ENCODE assay signal across 8 cellular contexts in the genomic region with DNA sequence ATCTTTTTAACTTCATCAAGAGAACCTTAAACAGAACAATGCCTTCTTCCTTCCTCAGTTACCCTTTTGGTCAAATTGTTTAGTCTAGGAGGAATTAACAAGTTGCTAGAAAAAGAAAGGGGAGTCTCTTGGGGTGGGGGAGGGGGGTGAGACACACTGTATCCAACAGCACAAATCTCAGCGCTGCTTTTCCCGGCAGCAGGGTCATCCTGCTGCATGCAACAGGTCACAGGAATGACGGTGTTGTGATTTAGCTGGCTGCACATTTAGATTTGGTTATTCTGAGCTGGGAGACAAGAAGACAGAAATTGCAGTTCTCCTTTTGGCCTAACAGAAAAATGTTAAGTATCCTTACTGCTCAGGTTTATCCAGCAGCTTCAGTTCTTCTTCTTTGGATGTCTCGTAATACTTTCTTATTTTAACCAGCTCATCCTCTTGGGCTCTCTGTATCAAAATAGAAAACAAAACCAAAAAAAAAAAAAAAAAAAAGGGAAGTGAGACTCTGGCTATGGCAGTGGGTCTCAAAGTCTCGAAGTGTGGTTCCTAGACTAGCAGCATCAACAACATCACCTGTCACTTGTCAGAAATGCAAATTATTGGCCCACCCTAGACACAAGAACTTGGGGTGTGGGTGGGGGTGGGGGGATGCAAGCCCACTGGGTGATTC.
A peak's percentile ranks its signal among the peaks of the same experiment; 100 is the strongest.
DNase-seq lines count a peak whose midpoint lies in the region; ATAC-seq lines count a peak whose summit lies in the region.

No MANE protein-coding gene starts in this region.

- intact Hi-C loops in right cardiac atrium (cut with DNase I), result no loop called here

- DNase-seq in right cardiac atrium (peak in 2 of 3 donors; percentile 39 to 50), NCI-H146 (lab: John Stamatoyannopoulos, UW) (no peak), NCI-H1930 (lab: John Stamatoyannopoulos, UW) (no peak), NCI-H1436 treated with DMSO at 0.1 percent for 48 hours (lab: John Stamatoyannopoulos, UW) (no peak)
- DNase-seq in stimulated activated CD4-positive, alpha-beta T cell treated with anti-CD3 and anti-CD28 coated beads, Interleukin-2, amount 100 ng/mL, for 48 hours, result no peak

- no peak overlapping the region for H3K27ac ChIP-seq in right cardiac atrium (ENCODE audit: low read length)

- WGBS in right cardiac atrium, result 23% methylated on average over 5 of the region's 5 CpGs

- H3K4me3 ChIP-seq in GM08714 (ENCODE audit: low read length), result peak overlapping the region; percentile 34; the same call in 1 of the 2 replicates
- H3K4me3 ChIP-seq in right cardiac atrium (ENCODE audit: low read length), result no peak overlapping the region

- ATAC-seq in GM21529 (IDR thresholded peaks at IDR 0.05; ENCODE audit: unreplicated experiment) (peak; percentile 88), HG03575 (IDR thresholded peaks at IDR 0.05; ENCODE audit: extremely low read depth, insufficient number of reproducible peaks, low FRiP score, unreplicated experiment) (peak; percentile 83), right cardiac atrium (peak; percentile 61 to 65)

- no peaks in the 10 kb centered on the region for H3K27me3 ChIP-seq in right cardiac atrium (ENCODE audit: control insufficient read depth, insufficient read depth)

- H3K9me3 ChIP-seq in right cardiac atrium (ENCODE audit: control insufficient read depth, low read length), result no peaks in the 10 kb centered on the region

- no peaks in the 10 kb centered on the region for H3K4me1 ChIP-seq in right cardiac atrium (ENCODE audit: control insufficient read depth, insufficient read depth, low read length)

Comparison
In these comparisons a context has a peak if more than half of its experiments do, and no peak if none do; other contexts are left out.
1. DNase-seq: peak in right cardiac atrium (2 of 3); none in NCI-H146 (single experiment), stimulated activated CD4-positive, alpha-beta T cell treated with anti-CD3 and anti-CD28 coated beads, Interleukin-2, amount 100 ng/mL, for 48 hours (0 of 2), NCI-H1930 (0 of 2) and NCI-H1436 treated with DMSO at 0.1 percent for 48 hours (single experiment).
2. Peak in every context shown above with its lines, with median percentiles within 50 percentile points of each other: ATAC-seq.